Comparison of ENCODE assay signal across 27 cellular contexts in the genomic region with DNA sequence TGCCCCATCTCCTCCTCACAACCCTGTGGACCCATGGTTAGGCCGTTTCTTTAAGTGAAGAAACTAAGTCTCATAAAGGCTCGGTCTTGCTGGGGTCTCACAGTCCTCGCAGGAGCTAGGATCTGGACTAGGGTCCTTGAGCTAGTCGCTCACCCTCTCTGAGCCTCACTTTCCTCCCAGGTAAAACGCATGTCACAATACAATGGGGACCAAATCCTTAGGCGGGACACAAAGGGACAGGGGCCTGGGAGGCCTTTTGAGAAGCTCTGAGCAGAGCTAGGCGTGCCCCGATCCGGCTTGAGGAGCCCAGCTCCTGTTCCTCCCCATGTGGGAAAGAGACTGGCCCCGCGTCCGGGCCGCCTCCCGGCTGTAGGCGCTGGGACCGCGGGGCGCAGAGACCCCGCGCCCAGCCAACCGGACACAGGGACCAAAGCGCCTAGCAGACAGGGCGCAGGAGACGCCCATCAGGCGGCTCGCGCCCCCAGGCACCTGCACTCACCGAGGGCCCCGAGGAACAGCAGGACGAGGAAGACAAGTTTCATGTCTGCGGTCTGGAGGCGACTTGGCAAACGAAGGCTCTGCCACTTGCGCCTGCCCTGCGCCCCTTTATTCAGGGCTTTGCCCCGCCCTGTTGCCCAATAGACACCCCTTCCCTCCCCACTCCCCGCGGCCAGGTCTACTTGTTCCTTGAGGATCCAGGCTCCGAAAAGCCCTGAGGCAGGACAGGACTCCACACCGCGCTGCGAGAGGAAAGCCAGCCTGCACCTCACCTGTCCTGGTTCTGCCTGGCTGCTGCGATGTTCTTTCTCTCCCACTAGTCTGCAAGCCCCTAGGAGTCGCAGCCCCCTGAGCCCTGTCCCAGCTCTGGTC. TPM values are rescaled to one million over a fixed set of nuclear protein-coding genes. Genes with fewer than 3 reads are reported as not detected.
DNase-seq lines count a peak whose midpoint lies in the region; ATAC-seq, FAIRE-seq and TF ChIP-seq lines count a peak whose summit lies in the region.
"Had no signal": no experiment of that assay in that cellular context is flagged by ENCODE, and none has a peak within 500 bp of the region (broad histone marks: within the 10 kb centered on the region; RNA-seq: fewer than 3 reads in every experiment).

A gene (minus strand): TSS at position 580 of the 870 bp plus-strand sequence. CDS start 38 bp downstream, at position 542.

- H4K91ac ChIP-seq in H1 (replicated peaks; ENCODE audit: insufficient read length, low read length): no peak within 1 kb of the TSS

- peak within 1 kb of the TSS; percentile 67 for H2AFZ ChIP-seq in H1 (ENCODE audit: low read length)

- no peak within 1 kb of the TSS for H3K14ac ChIP-seq in H1 (ENCODE audit: insufficient read length)

- no peak for TF ChIP-seq POLR2A in H1 (IDR thresholded peaks at IDR 0.05; ENCODE audit: control extremely low read depth in 1 of 2, low read depth in 2 of 2, low read length in 2 of 2)
- TF ChIP-seq POLR2A in spleen (IDR thresholded peaks at IDR 0.05): no peak
- no peak for TF ChIP-seq POLR2A in transverse colon (IDR thresholded peaks at IDR 0.05)

- FAIRE-seq in H1 (lab: Jason Lieb, UNC): no peak
- FAIRE-seq: urothelium cell line had no signal

- peaks cover 0 to 5% (median 0%) of the 10 kb centered on the region in 3 donors for H3K36me3 Mint-ChIP-seq in immature natural killer cell

- peaks cover 2% of the 10 kb centered on the region for H3K23me2 ChIP-seq in H1 (ENCODE audit: low read depth, low read length)

- peak within 1 kb of the TSS; percentile 53 for H3K18ac ChIP-seq in H1 (ENCODE audit: extremely low read depth, low read length)

- H3K36me3 ChIP-seq in HUES6 (ENCODE audit: control insufficient read depth, insufficient read depth, low read length): no peaks in the 10 kb centered on the region
- no peaks in the 10 kb centered on the region for H3K36me3 ChIP-seq in H1 (ENCODE audit: control insufficient read depth in 2 of 4, insufficient read depth in 4 of 4, low read length in 3 of 4)
- no peaks in the 10 kb centered on the region for H3K36me3 ChIP-seq in lung (ENCODE audit: control insufficient read depth in 2 of 2, insufficient read depth in 2 of 2, low read length in 2 of 2)
- H3K36me3 ChIP-seq in spleen: peaks cover 0 to 2% (median 0%) of the 10 kb centered on the region in 6 donors
- H3K36me3 ChIP-seq in transverse colon: no peaks in the 10 kb centered on the region
- H3K36me3 ChIP-seq: brain microvascular endothelial cell, gastroesophageal sphincter, right lobe of liver, WERI-Rb-1 had no signal

- peaks cover 11 to 24% (median 17%) of the 10 kb centered on the region in 3 donors for H3K27me3 Mint-ChIP-seq in immature natural killer cell (ENCODE audit: low read depth in 3 of 3)

- no peak for TF ChIP-seq EP300 in H1 (IDR thresholded peaks at IDR 0.05; ENCODE audit: borderline replicate concordance in 1 of 2, low read depth in 2 of 2, low read length in 2 of 2)
- TF ChIP-seq EP300 in transverse colon (IDR thresholded peaks at IDR 0.05; ENCODE audit: low read depth): no peak

- DNase-seq in H1 (ENCODE audit: low read depth in 1 of 2, low spot score in 2 of 2): peak in 1 of 2 experiments; percentile 58
- no peak for DNase-seq in lung (ENCODE audit: low spot score)
- peak; percentile 77 for DNase-seq in spleen
- DNase-seq in immature natural killer cell: no peak
- DNase-seq in T-helper 1 cell: no peak
- no peak for DNase-seq in transverse colon
- DNase-seq: activated naive CD8-positive, alpha-beta T cell treated with anti-CD3 and anti-CD28 coated beads, Interleukin-2, amount 50 U/mL, for 24 hours; AML-193; brain microvascular endothelial cell; dermis blood vessel endothelial cell; EL; erythroblast; KG1; mesenchymal stem cell; NCI-H1092; NCI-H2081 treated with DMSO at 0.1 percent for 48 hours; NCI-H524 treated with DMSO at 0.1 percent for 48 hours; SIG-M5; stimulated activated naive CD8-positive, alpha-beta T cell treated with anti-CD3 and anti-CD28 coated beads, Interleukin-15, Interleukin-2, amounts not matched to agents 100 U/mL and 50 U/mL, for 24 hours; WERI-Rb-1 had no signal

- peak within 1 kb of the TSS; percentile 58; the same call in 1 of the 2 replicates for H4K8ac ChIP-seq in H1 (ENCODE audit: extremely low read depth, insufficient read depth, low read length)

- peaks cover 0 to 3% (median 0%) of the 10 kb centered on the region in 6 donors for H3K9me3 Mint-ChIP-seq in immature natural killer cell
- H3K9me3 Mint-ChIP-seq: activated T-helper 17 cell treated with anti-CD3 and anti-CD28 coated beads, Interleukin-2, amount 50 U/mL, for 72 hours had no signal

- in situ Hi-C loops in transverse colon (cut with MboI; ENCODE audit: low pct_ligation_motif_present in 1 of 4, low pct_unique_long_range_greater_than_20kb in 1 of 4, low sequenced_read_pairs in 3 of 4): no loop called here

- no peaks in the 10 kb centered on the region for H3K79me2 ChIP-seq in H1 (ENCODE audit: control insufficient read depth in 1 of 2, insufficient read depth in 2 of 2, low read length in 2 of 2)

- no peak within 1 kb of the TSS for H3K23ac ChIP-seq in H1 (ENCODE audit: insufficient read length)

- H3K9me3 ChIP-seq in HUES6 (ENCODE audit: control insufficient read depth, insufficient read depth, low read depth, low read length) (peaks cover 6% of the 10 kb centered on the region; the same call in 1 of the 2 replicates), H1 (ENCODE audit: insufficient read depth in 2 of 2, low read depth in 1 of 2, low read length in 1 of 2) (no peaks in the 10 kb centered on the region), lung (ENCODE audit: control insufficient read depth in 2 of 2, insufficient read depth in 1 of 2, low read length in 1 of 2) (no peaks in the 10 kb centered on the region), spleen (no peaks in the 10 kb centered on the region), transverse colon (no peaks in the 10 kb centered on the region)
- H3K9me3 ChIP-seq: gastroesophageal sphincter, right lobe of liver had no signal

- H3K4me3 ChIP-seq in HUES6 (ENCODE audit: low read depth, low read length): peak within 1 kb of the TSS; percentile 33; the same call in 1 of the 2 replicates
- H3K4me3 ChIP-seq in H1 (ENCODE audit: extremely low read depth in 1 of 4, insufficient read depth in 2 of 4, low read depth in 3 of 4, low read length in 4 of 4): peak within 1 kb of the TSS; percentile 20 to 56 (median 39)
- no peak within 1 kb of the TSS for H3K4me3 ChIP-seq in lung
- H3K4me3 ChIP-seq in spleen: peak within 1 kb of the TSS in 5 of 8 donors; percentile 31 to 67 (median 39)
- H3K4me3 ChIP-seq in transverse colon: no peak within 1 kb of the TSS
- H3K4me3 ChIP-seq: gastroesophageal sphincter, right lobe of liver had no signal

- 27% methylated on average over 44 of the region's 44 CpGs; no CpG with 5 or more reads in 1 of the 2 experiments for WGBS in H1 (ENCODE audit: extremely low coverage in 1 of 2, insufficient coverage in 1 of 2, insufficient read length in 1 of 2, insufficient replicate concordance in 2 of 2, low coverage in 1 of 2, low lambda C conversion rate in 2 of 2, missing lambda C conversion rate in 1 of 2), 2 experiments
- 26 to 35% methylated on average over 42 to 44 of the region's 44 CpGs for WGBS in lung, 2 donors
- 32 to 49% (median 41%) methylated on average over 26 to 44 of the region's 44 CpGs for WGBS in spleen, 5 donors
- 41 to 78% methylated on average over 3 to 40 of the region's 44 CpGs for WGBS in transverse colon (ENCODE audit: low coverage in 1 of 2), 2 donors

- peak within 1 kb of the TSS; percentile 45; the same call in 1 of the 2 replicates for H2BK12ac ChIP-seq in H1 (ENCODE audit: low read depth, low read length)

- H3K27ac ChIP-seq in HUES6 (ENCODE audit: low read depth, low read length) (no peak within 1 kb of the TSS), H1 (ENCODE audit: low read depth, low read length) (no peak within 1 kb of the TSS), lung (ENCODE audit: low read depth in 1 of 2, low read length in 1 of 2) (no peak within 1 kb of the TSS), spleen (peak within 1 kb of the TSS in 7 of 8 donors; percentile 20 to 83 (median 73)), transverse colon (no peak within 1 kb of the TSS)
- H3K27ac ChIP-seq: brain microvascular endothelial cell, right lobe of liver, WERI-Rb-1 had no signal

- peak within 1 kb of the TSS; percentile 32 for H2AK5ac ChIP-seq in H1 (ENCODE audit: low read depth, low read length)

- no peak within 1 kb of the TSS for H4K5ac ChIP-seq in H1 (ENCODE audit: insufficient read length, low read depth, low read length)

- no peak within 1 kb of the TSS for H2BK5ac ChIP-seq in H1 (ENCODE audit: low read depth, low read length)

- H3K4ac ChIP-seq in H1 (replicated peaks; ENCODE audit: insufficient read length, low read depth, low read length): no peak within 1 kb of the TSS

- H3K9ac ChIP-seq in HUES6 (ENCODE audit: low read length) (no peak within 1 kb of the TSS), H1 (replicated peaks in 1 of 4; ENCODE audit: extremely low read depth in 1 of 4, low read depth in 3 of 4, low read length in 3 of 4) (peak within 1 kb of the TSS in 1 of 4 experiments; percentile 21; a peak in 1 of 7 replicates)

- no peaks in the 10 kb centered on the region for H4K20me1 ChIP-seq in H1 (replicated peaks in 1 of 2; ENCODE audit: control insufficient read depth in 1 of 2, insufficient read depth in 2 of 2, low read length in 2 of 2)

- no peak within 1 kb of the TSS for H2BK120ac ChIP-seq in H1 (replicated peaks; ENCODE audit: low read depth, low read length)

- H3K27me3 ChIP-seq in HUES6 (ENCODE audit: control insufficient read depth, insufficient read depth, low read length) (peaks cover 36% of the 10 kb centered on the region), H1 (replicated peaks in 1 of 4; ENCODE audit: control insufficient read depth in 3 of 4, extremely low read depth in 1 of 4, insufficient read depth in 3 of 4, low read length in 3 of 4) (peaks cover 7 to 28% (median 24%) of the 10 kb centered on the region in 4 experiments), lung (ENCODE audit: control insufficient read depth, insufficient read depth) (no peaks in the 10 kb centered on the region), spleen (replicated peaks in 1 of 7) (peaks cover 0 to 33% (median 10%) of the 10 kb centered on the region in 7 donors), transverse colon (peaks cover 30% of the 10 kb centered on the region)
- H3K27me3 ChIP-seq: right lobe of liver had no signal

- 0 out of 2 replicates have a peak, but pooled peaks cover 2% of the 10 kb centered on the region for H3K4me1 ChIP-seq in HUES6 (ENCODE audit: control insufficient read depth, insufficient read depth, low read length)
- peaks cover 0 to 6% (median 4%) of the 10 kb centered on the region in 4 experiments; a peak in 4 of 7 replicates for H3K4me1 ChIP-seq in H1 (replicated peaks in 1 of 4; ENCODE audit: control insufficient read depth in 3 of 4, insufficient read depth in 4 of 4, low read length in 3 of 4)
- H3K4me1 ChIP-seq in lung (ENCODE audit: control insufficient read depth in 2 of 2, insufficient read depth in 2 of 2, low read length in 2 of 2): peaks cover 2 to 18% of the 10 kb centered on the region in 2 donors
- H3K4me1 ChIP-seq in spleen: peaks cover 7 to 95% (median 32%) of the 10 kb centered on the region in 6 donors
- H3K4me1 ChIP-seq in transverse colon: peaks cover 0 to 2% (median 0%) of the 10 kb centered on the region in 4 donors

- intact Hi-C loops in spleen (cut with DNase I; ENCODE audit: low total_unique reads) (no loop called here), transverse colon (cut with DNase I; ENCODE audit: low total_unique reads) (no loop called here)

- H2BK20ac ChIP-seq in H1 (ENCODE audit: low read length): no peak within 1 kb of the TSS

- ATAC-seq in lung (ENCODE audit: insufficient read depth, low FRiP score): no peak
- ATAC-seq: activated naive CD8-positive, alpha-beta T cell treated with anti-CD3 and anti-CD28 coated beads, Interleukin-2, amount 50 U/mL, for 24 hours; activated T-helper 17 cell treated with anti-CD3 and anti-CD28 coated beads, Interleukin-2, amount 50 U/mL, for 72 hours; stimulated activated naive CD8-positive, alpha-beta T cell treated with anti-CD3 and anti-CD28 coated beads, Interleukin-15, Interleukin-2, amounts not matched to agents 100 U/mL and 50 U/mL, for 24 hours had no signal

- no peak within 1 kb of the TSS for H3K4me3 Mint-ChIP-seq in immature natural killer cell
- H3K4me3 Mint-ChIP-seq: activated naive CD8-positive, alpha-beta T cell treated with anti-CD3 and anti-CD28 coated beads, Interleukin-2, amount 50 U/mL, for 24 hours; activated T-helper 17 cell treated with anti-CD3 and anti-CD28 coated beads, Interleukin-2, amount 50 U/mL, for 72 hours; nephron; T-helper 1 cell treated with Interleukin-12 subunit alpha and Interleukin-12 subunit beta and Interleukin-4 antibody, amounts not matched to agents 30 μg/mL and 1 μg/mL, for 36 hours had no signal

- CTCF ChIA-PET in H1 (lab: Charles Lee; ENCODE audit: partially characterized antibody): interaction anchor here (0.6 to 4.3 kb wide), 11 partner anchors 11 to 386 kb away, joined by 3 to 40 read pairs (median 3); no protein-coding TSS in a partner anchor

- no peak within 1 kb of the TSS for H3K56ac ChIP-seq in H1 (replicated peaks; ENCODE audit: insufficient read length, low read depth, low read length)

- POLR2A ChIA-PET in H1 (lab: Charles Lee; ENCODE audit: partially characterized antibody): interaction anchor here (1.4 to 1.8 kb wide), 4 partner anchors 11 to 120 kb away, joined by 3 to 7 read pairs (median 3); no protein-coding TSS in a partner anchor

- TF ChIP-seq CTCF in H1 (IDR thresholded peaks at IDR 0.05; ENCODE audit: control extremely low read depth in 1 of 3, insufficient read depth in 1 of 3, low read depth in 1 of 3, low read length in 3 of 3) (peak in 1 of 3 experiments; percentile 9; a peak in 1 of 4 replicates), lung (IDR thresholded peaks at IDR 0.05; ENCODE audit: control extremely low read depth, extremely low read depth) (no peak), spleen (IDR thresholded peaks at IDR 0.05 in 8 of 11, conservative IDR thresholded peaks at IDR 0.05 in 3 of 11) (no peak), transverse colon (IDR thresholded peaks at IDR 0.05) (no peak)

- no peak within 1 kb of the TSS; the same call in 1 of the 2 replicates for H2BK15ac ChIP-seq in H1 (ENCODE audit: low read length)

- H3K4me2 ChIP-seq in H1 (ENCODE audit: insufficient read depth in 1 of 2, low read depth in 2 of 2, low read length in 2 of 2): peak within 1 kb of the TSS; percentile 69 to 88

- H3K4me1 Mint-ChIP-seq in immature natural killer cell: no peaks in the 10 kb centered on the region
- H3K4me1 Mint-ChIP-seq: activated naive CD8-positive, alpha-beta T cell treated with anti-CD3 and anti-CD28 coated beads, Interleukin-2, amount 50 U/mL, for 24 hours; activated T-helper 17 cell treated with anti-CD3 and anti-CD28 coated beads, Interleukin-2, amount 50 U/mL, for 72 hours had no signal

- H3K27ac Mint-ChIP-seq in immature natural killer cell: no peak within 1 kb of the TSS
- H3K27ac Mint-ChIP-seq: activated naive CD8-positive, alpha-beta T cell treated with anti-CD3 and anti-CD28 coated beads, Interleukin-2, amount 50 U/mL, for 24 hours; activated T-helper 17 cell treated with anti-CD3 and anti-CD28 coated beads, Interleukin-2, amount 50 U/mL, for 72 hours; nephron; T-helper 1 cell treated with Interleukin-12 subunit alpha and Interleukin-12 subunit beta and Interleukin-4 antibody, amounts not matched to agents 30 μg/mL and 1 μg/mL, for 36 hours had no signal

- H3K79me1 ChIP-seq in H1 (ENCODE audit: low read depth, low read length): no peaks in the 10 kb centered on the region

- no peak for TF ChIP-seq RAD21 in H1 (IDR thresholded peaks at IDR 0.05 in 1 of 2, conservative IDR thresholded peaks at IDR 0.05 in 1 of 2; ENCODE audit: low read depth in 2 of 2, low read length in 2 of 2)

RNA-seq across cellular contexts. Expression of the gene that starts here (rescaled TPM):
- 0.80 and 0.99 TPM in 2 replicates for total RNA-seq in H1 (2021; fragmentation: NEBNext Ultra II Directional; extraction: Animal tissue kit (Norgen Biotek cat#: 25700))
- 0.23 and 0.36 TPM in 2 replicates for polyA plus RNA-seq in H1 (2011; rRNA removed)
- polyA plus RNA-seq in H1 (2011; cell fraction: cytosol; rRNA removed): 0.36 TPM
- 0.76 TPM for polyA plus RNA-seq in H1 (2011; cell fraction: nucleus; rRNA removed)
- polyA plus RNA-seq in H1 (2012, experiment 1 of 2): 0.41 to 0.60 TPM (median 0.47 TPM) in 4 replicates
- polyA plus RNA-seq in H1 (2012, experiment 2 of 2): 0.66 TPM
- 0.55 TPM for polyA plus RNA-seq in H1 (2013, experiment 1 of 2)
- polyA plus RNA-seq in H1 (2013, experiment 2 of 2): 0.50 TPM
- polyA minus RNA-seq in H1 (2011; rRNA and poly(A)+ RNA removed): 0.28 and 0.93 TPM in 2 replicates
- polyA minus RNA-seq in H1 (2011; cell fraction: cytosol; rRNA and poly(A)+ RNA removed): 1.7 TPM
- not detected for polyA minus RNA-seq in H1 (2011; cell fraction: nucleus; rRNA and poly(A)+ RNA removed)
- 100 to 1,000 TPM; 102 to 188 TPM for total RNA-seq in lung
- polyA plus RNA-seq in lung: 10 to 100 TPM; 12.9 to 99.4 TPM
- 100 to 1,000 TPM in 3 of 7 donors, 10 to 100 TPM in 4; 48.2 to 598 (median 63.2) TPM for total RNA-seq in spleen
- polyA plus RNA-seq in spleen: 10 to 100 TPM; 15.2 to 34.7 (median 16.7) TPM
- polyA plus RNA-seq in immature natural killer cell: not detected
- total RNA-seq in transverse colon: 1 to 10 TPM in 1 of 4 donors, under 1 TPM in 1, not detected in 2; 0.14 to 3.3 TPM
- total RNA-seq: activated T-helper 17 cell treated with anti-CD3 and anti-CD28 coated beads, Interleukin-2, amount 50 U/mL, for 72 hours had no signal

Comparison
In these comparisons a context has a peak if more than half of its experiments do, and no peak if none do; other contexts are left out.
1. RNA of the gene that starts here (total RNA-seq): 102 to 188 TPM in lung and 48.2 to 598 TPM in spleen; 0.80 to 0.99 TPM in H1 and 0.14 to 3.3 TPM in transverse colon; every median in the first group is over 10 times any median in the second.
2. RNA of the gene that starts here (polyA plus RNA-seq): 12.9 to 99.4 TPM in lung and 15.2 to 34.7 TPM in spleen; 0.23 to 0.76 TPM in H1 and not detected in immature natural killer cell; every median in the first group is over 4 times any median in the second.
3. H3K27ac ChIP-seq: peak in spleen (7 of 8); none in HUES6 (single experiment), H1 (single experiment), lung (0 of 2) and transverse colon (0 of 4).
4. H3K4me3 ChIP-seq: peak in HUES6 (single experiment), H1 (4 of 4) and spleen (5 of 8); none in lung (single experiment) and transverse colon (0 of 4).